Comparison of ENCODE assay signal across 14 cellular contexts in genomic region chr3:183172051-183172639, GRCh38. TPM values are rescaled to one million over a fixed set of nuclear protein-coding genes. Genes with fewer than 3 reads are reported as not detected.
A peak's percentile ranks its signal among the peaks of the same experiment; 100 is the strongest.
DNase-seq lines count a peak whose midpoint lies in the region; ATAC-seq and TF ChIP-seq lines count a peak whose summit lies in the region.
"Had no signal": no experiment of that assay in that cellular context is flagged by ENCODE, and none has a peak within 500 bp of the region (broad histone marks: within the 10 kb centered on the region; RNA-seq: fewer than 3 reads in every experiment).

No MANE protein-coding gene starts in this region.

- H3K4me1 Mint-ChIP-seq in activated naive CD4-positive, alpha-beta T cell treated with anti-CD3 and anti-CD28 coated beads, Interleukin-2, amount 10 ng/mL, durations not matched to agents 7 days and 5 days = peaks cover 4% of the 10 kb centered on the region
- H3K4me1 Mint-ChIP-seq in activated naive CD4-positive, alpha-beta T cell treated with anti-CD3 and anti-CD28 coated beads for 36 hours (ENCODE audit: low read depth) = no peaks in the 10 kb centered on the region
- no peaks in the 10 kb centered on the region for H3K4me1 Mint-ChIP-seq in nephron progenitor cell
- H3K4me1 Mint-ChIP-seq: T-helper 17 cell had no signal

- CTCF ChIA-PET in activated naive CD4-positive, alpha-beta T cell treated with anti-CD3 and anti-CD28 coated beads, Interleukin-2, amount 10 ng/mL, durations not matched to agents 7 days and 5 days (lab: Charles Lee) = no interaction called here
- CTCF ChIA-PET in activated naive CD4-positive, alpha-beta T cell treated with anti-CD3 and anti-CD28 coated beads for 36 hours (lab: Charles Lee) = interaction anchor here (0.9 kb wide), 1 partner anchor 81 kb away, joined by 3 read pairs; the partner anchor contains the start of gene B3GNT5

- DNase-seq in DMS 273 (lab: John Stamatoyannopoulos, UW; ENCODE audit: unreplicated experiment) (peak; percentile 14), DMS 273 treated with DMSO at 0.1 percent for 48 hours (lab: John Stamatoyannopoulos, UW) (no peak), NCI-H69 (lab: John Stamatoyannopoulos, UW) (peak; percentile 12), nephron progenitor cell (no peak)
- peak; percentile 19 for DNase-seq in activated naive CD4-positive, alpha-beta T cell treated with anti-CD3 and anti-CD28 coated beads, Interleukin-2, amount 10 ng/mL, durations not matched to agents 7 days and 5 days
- no peak for DNase-seq in activated naive CD4-positive, alpha-beta T cell treated with anti-CD3 and anti-CD28 coated beads for 36 hours
- DNase-seq: CD8-positive, alpha-beta T cell; Kasumi-1; NCI-H2107; NCI-H446; T-helper 17 cell had no signal

- TF ChIP-seq CTCF in nephron progenitor cell (IDR thresholded peaks at IDR 0.05) = no peak

- no peak overlapping the region for H3K4me3 Mint-ChIP-seq in activated naive CD4-positive, alpha-beta T cell treated with anti-CD3 and anti-CD28 coated beads, Interleukin-2, amount 10 ng/mL, durations not matched to agents 7 days and 5 days
- H3K4me3 Mint-ChIP-seq in activated naive CD4-positive, alpha-beta T cell treated with anti-CD3 and anti-CD28 coated beads for 36 hours = no peak overlapping the region
- no peak overlapping the region for H3K4me3 Mint-ChIP-seq in nephron progenitor cell
- H3K4me3 Mint-ChIP-seq: CD8-positive, alpha-beta T cell; T-helper 17 cell had no signal

- H3K36me3 Mint-ChIP-seq in activated naive CD4-positive, alpha-beta T cell treated with anti-CD3 and anti-CD28 coated beads, Interleukin-2, amount 10 ng/mL, durations not matched to agents 7 days and 5 days = no peaks in the 10 kb centered on the region
- H3K36me3 Mint-ChIP-seq in activated naive CD4-positive, alpha-beta T cell treated with anti-CD3 and anti-CD28 coated beads for 36 hours (ENCODE audit: low read depth) = no peaks in the 10 kb centered on the region
- H3K36me3 Mint-ChIP-seq in nephron progenitor cell (ENCODE audit: low read depth) = no peaks in the 10 kb centered on the region
- H3K36me3 Mint-ChIP-seq: CD8-positive, alpha-beta T cell had no signal

- H3K27ac Mint-ChIP-seq in activated naive CD4-positive, alpha-beta T cell treated with anti-CD3 and anti-CD28 coated beads, Interleukin-2, amount 10 ng/mL, durations not matched to agents 7 days and 5 days = no peak overlapping the region
- no peak overlapping the region for H3K27ac Mint-ChIP-seq in activated naive CD4-positive, alpha-beta T cell treated with anti-CD3 and anti-CD28 coated beads for 36 hours
- peak overlapping the region; percentile 8 for H3K27ac Mint-ChIP-seq in nephron progenitor cell
- H3K27ac Mint-ChIP-seq: CD8-positive, alpha-beta T cell; T-helper 17 cell had no signal

- ATAC-seq in GM21619 (IDR thresholded peaks at IDR 0.05; ENCODE audit: unreplicated experiment) (no peak), GM21367 (IDR thresholded peaks at IDR 0.05; ENCODE audit: unreplicated experiment) (no peak)
- ATAC-seq: CD8-positive, alpha-beta T cell; HepG2; T-helper 17 cell had no signal

- no peaks in the 10 kb centered on the region for H3K9me3 Mint-ChIP-seq in activated naive CD4-positive, alpha-beta T cell treated with anti-CD3 and anti-CD28 coated beads, Interleukin-2, amount 10 ng/mL, durations not matched to agents 7 days and 5 days
- H3K9me3 Mint-ChIP-seq in activated naive CD4-positive, alpha-beta T cell treated with anti-CD3 and anti-CD28 coated beads for 36 hours = no peaks in the 10 kb centered on the region
- H3K9me3 Mint-ChIP-seq in nephron progenitor cell = no peaks in the 10 kb centered on the region
- H3K9me3 Mint-ChIP-seq: CD8-positive, alpha-beta T cell had no signal

- H3K27me3 Mint-ChIP-seq in activated naive CD4-positive, alpha-beta T cell treated with anti-CD3 and anti-CD28 coated beads, Interleukin-2, amount 10 ng/mL, durations not matched to agents 7 days and 5 days = peaks cover 50% of the 10 kb centered on the region
- peaks cover 17% of the 10 kb centered on the region for H3K27me3 Mint-ChIP-seq in activated naive CD4-positive, alpha-beta T cell treated with anti-CD3 and anti-CD28 coated beads for 36 hours (ENCODE audit: low read depth)
- H3K27me3 Mint-ChIP-seq in nephron progenitor cell (ENCODE audit: low read depth, poor library complexity) = peaks cover 31% of the 10 kb centered on the region

- intact Hi-C loops in activated naive CD4-positive, alpha-beta T cell treated with anti-CD3 and anti-CD28 coated beads for 36 hours (cut with micrococcal nuclease) = no loop called here

RNA-seq across cellular contexts. Expression of gene LAMP3, which starts 9.6 kb away (rescaled TPM):
- total RNA-seq in activated naive CD4-positive, alpha-beta T cell treated with anti-CD3 and anti-CD28 coated beads for 36 hours = 10 to 100 TPM; 20.2 to 23.8 TPM

Comparison
In these comparisons a context has a peak if more than half of its experiments do, and no peak if none do; other contexts are left out.
1. DNase-seq: peak in DMS 273 (single experiment), activated naive CD4-positive, alpha-beta T cell treated with anti-CD3 and anti-CD28 coated beads, Interleukin-2, amount 10 ng/mL, durations not matched to agents 7 days and 5 days (single experiment) and NCI-H69 (single experiment); none in DMS 273 treated with DMSO at 0.1 percent for 48 hours (single experiment), activated naive CD4-positive, alpha-beta T cell treated with anti-CD3 and anti-CD28 coated beads for 36 hours (single experiment) and nephron progenitor cell (single experiment).